ENCODE assay signal across 1 cellular context in the genomic region with DNA sequence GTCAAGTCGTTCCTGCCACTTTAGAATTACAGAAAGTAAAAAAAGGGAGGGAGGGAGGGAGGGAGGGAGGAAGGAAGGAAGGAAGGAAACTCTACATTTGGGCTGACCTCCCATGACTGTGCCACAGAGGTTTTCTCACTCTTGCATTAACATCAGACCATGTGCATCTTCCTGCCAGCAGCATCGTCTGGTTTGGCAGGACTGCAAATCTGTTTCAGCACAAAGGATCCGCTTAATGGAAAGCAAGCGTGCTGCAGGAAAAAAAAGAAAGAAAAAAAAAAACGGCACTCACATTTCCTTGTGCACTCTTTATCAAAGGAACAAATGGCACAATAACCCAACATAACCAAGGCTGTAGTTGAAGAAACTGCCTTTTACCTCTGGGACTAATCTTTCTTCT.
TF ChIP-seq lines count a peak whose summit lies in the region.

No MANE protein-coding gene starts in this region.

TF ChIP-seq in SK-N-SH treated with all-trans-retinoic acid at 6 μM for 48 hours, 23 proteins besides CTCF, POLR2A, EP300 and RAD21 (continued from another document):
- no peak for TF ChIP-seq TSHZ2 (CRISPR knock-in tag; IDR thresholded peaks at IDR 0.05)
- no peak for TF ChIP-seq BACH2 (CRISPR knock-in tag; IDR thresholded peaks at IDR 0.05; ENCODE audit: borderline replicate concordance)
- TF ChIP-seq RARB (CRISPR knock-in tag; IDR thresholded peaks at IDR 0.05) = no peak
- no peak for TF ChIP-seq ZNF565 (CRISPR knock-in tag; conservative IDR thresholded peaks at IDR 0.05; ENCODE audit: low read depth)
- TF ChIP-seq CSRNP3 (CRISPR knock-in tag; IDR thresholded peaks at IDR 0.05) = no peak
- no peak for TF ChIP-seq CSDC2 (CRISPR knock-in tag; IDR thresholded peaks at IDR 0.05)
- no peak for TF ChIP-seq ARNTL (CRISPR knock-in tag; IDR thresholded peaks at IDR 0.05; ENCODE audit: borderline replicate concordance, low read depth)
- no peak for TF ChIP-seq OSR1 (CRISPR knock-in tag; IDR thresholded peaks at IDR 0.05)
- no peak for TF ChIP-seq ISL1 (CRISPR knock-in tag; IDR thresholded peaks at IDR 0.05)
- no peak for TF ChIP-seq ZC3H10 (CRISPR knock-in tag; IDR thresholded peaks at IDR 0.05)
- TF ChIP-seq ESRRG (CRISPR knock-in tag; IDR thresholded peaks at IDR 0.05) = no peak
